9 cellular contexts compared by ENCODE assay signal in the genomic region with DNA sequence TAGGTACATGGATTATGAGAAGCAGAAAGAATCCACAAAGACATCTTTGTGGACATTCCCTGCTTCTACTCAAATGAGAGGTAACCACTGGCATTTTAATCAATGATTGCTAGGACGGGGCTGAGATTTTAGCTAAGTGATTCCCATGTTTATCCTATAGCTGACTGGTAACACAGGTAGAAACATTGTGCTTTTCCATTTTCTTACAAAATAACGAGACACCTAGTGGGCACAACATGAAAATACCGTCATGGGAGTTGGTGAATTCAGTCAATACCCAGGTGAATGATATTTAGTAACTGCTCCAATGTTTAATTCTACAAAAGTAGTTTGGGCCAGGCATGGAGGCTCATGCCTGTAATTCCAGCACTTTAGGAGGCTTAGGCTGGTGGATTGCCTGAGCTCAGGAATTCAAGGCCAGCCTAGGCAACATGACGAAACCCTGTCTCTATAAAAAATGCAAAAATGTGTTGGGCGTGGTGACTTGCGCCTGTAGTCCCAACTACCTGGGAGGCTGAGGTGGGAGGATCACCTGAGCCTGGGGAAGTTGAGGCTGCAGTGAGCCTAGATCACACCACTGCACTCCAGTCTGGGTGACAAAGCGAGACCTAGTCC. TPM values are rescaled to one million over a fixed set of nuclear protein-coding genes. Genes with fewer than 3 reads are reported as not detected.
DNase-seq lines count a peak whose midpoint lies in the region; ATAC-seq, FAIRE-seq and TF ChIP-seq lines count a peak whose summit lies in the region.
"Had no signal": no experiment of that assay in that cellular context is flagged by ENCODE, and none has a peak within 500 bp of the region (broad histone marks: within the 10 kb centered on the region; RNA-seq: fewer than 3 reads in every experiment).

No MANE protein-coding gene starts in this region.

- H3K9me3 ChIP-seq in sigmoid colon = no peaks in the 10 kb centered on the region

- peak; percentile 87 for FAIRE-seq in G401.6 (lab: Jason Lieb, UNC)

- H3K36me3 ChIP-seq in sigmoid colon = no peaks in the 10 kb centered on the region

- TF ChIP-seq CTCF in nephron (IDR thresholded peaks at IDR 0.05; ENCODE audit: unreplicated experiment in 3 of 3) (peak; percentile 35 to 54 (median 53)), sigmoid colon (IDR thresholded peaks at IDR 0.05) (peak in 2 of 4 experiments; percentile 18 to 38)

- peaks cover 32% of the 10 kb centered on the region for H3K4me1 Mint-ChIP-seq in nephron

- H3K27me3 Mint-ChIP-seq in nephron (ENCODE audit: low read depth) = no peaks in the 10 kb centered on the region

- no peaks in the 10 kb centered on the region for H3K27me3 ChIP-seq in sigmoid colon

- no peak overlapping the region for H3K4me3 ChIP-seq in sigmoid colon

- WGBS in sigmoid colon, 2 donors = 42 to 63% methylated on average over 7 of the region's 7 CpGs

- TF ChIP-seq POLR2A in sigmoid colon (IDR thresholded peaks at IDR 0.05) = no peak

- peaks cover 0 to 21% (median 20%) of the 10 kb centered on the region in 4 donors for H3K4me1 ChIP-seq in sigmoid colon

- H3K4me3 Mint-ChIP-seq in nephron = no peak overlapping the region
- H3K4me3 Mint-ChIP-seq: IgD-negative memory B cell had no signal

- TF ChIP-seq EP300 in sigmoid colon (IDR thresholded peaks at IDR 0.05) = no peak

- H3K36me3 Mint-ChIP-seq in nephron (ENCODE audit: low read depth) = no peaks in the 10 kb centered on the region

- no peak overlapping the region for H3K27ac ChIP-seq in sigmoid colon

- H3K27ac Mint-ChIP-seq in nephron = peak overlapping the region in 2 of 3 experiments; percentile 33 to 38

- H3K9me3 Mint-ChIP-seq in nephron = no peaks in the 10 kb centered on the region
- H3K9me3 Mint-ChIP-seq: IgD-negative memory B cell had no signal

- intact Hi-C loops in sigmoid colon (cut with DNase I) = loop anchor here (5.0 kb wide), 1 partner anchor 77 kb away; no protein-coding TSS in a partner anchor

- ATAC-seq in GM18511 (IDR thresholded peaks at IDR 0.05; ENCODE audit: unreplicated experiment) = no peak

- DNase-seq in AG08396 (ENCODE audit: low spot score) (peak; percentile 13), NCI-H748 (lab: John Stamatoyannopoulos, UW; ENCODE audit: unreplicated experiment) (peak; percentile 63), cerebellar cortex (ENCODE audit: low spot score) (peak; percentile 57), sigmoid colon (no peak), T-helper 9 cell (no peak)

RNA-seq across cellular contexts. Expression of a gene that starts 37.2 kb away (rescaled TPM):
- 10 to 100 TPM; 29.3 to 46.1 (median 43.9) TPM for total RNA-seq in sigmoid colon
- 10 to 100 TPM in 1 of 3 donors, 1 to 10 TPM in 2; 2.4 to 10.5 (median 4.9) TPM for polyA plus RNA-seq in sigmoid colon

RNA-seq across cellular contexts. Expression of a gene that starts 40.0 kb away (rescaled TPM):
- total RNA-seq in sigmoid colon = 100 to 1,000 TPM in 1 of 4 donors, 10 to 100 TPM in 3; 74.2 to 112 (median 90.3) TPM
- 100 to 1,000 TPM; 291 to 468 (median 344) TPM for polyA plus RNA-seq in sigmoid colon

Comparison
In these comparisons a context has a peak if more than half of its experiments do, and no peak if none do; other contexts are left out.
1. DNase-seq: peak in AG08396 (single experiment), NCI-H748 (single experiment) and cerebellar cortex (single experiment); none in sigmoid colon (single experiment) and T-helper 9 cell (single experiment).